18 cellular contexts compared by ENCODE assay signal in the genomic region with DNA sequence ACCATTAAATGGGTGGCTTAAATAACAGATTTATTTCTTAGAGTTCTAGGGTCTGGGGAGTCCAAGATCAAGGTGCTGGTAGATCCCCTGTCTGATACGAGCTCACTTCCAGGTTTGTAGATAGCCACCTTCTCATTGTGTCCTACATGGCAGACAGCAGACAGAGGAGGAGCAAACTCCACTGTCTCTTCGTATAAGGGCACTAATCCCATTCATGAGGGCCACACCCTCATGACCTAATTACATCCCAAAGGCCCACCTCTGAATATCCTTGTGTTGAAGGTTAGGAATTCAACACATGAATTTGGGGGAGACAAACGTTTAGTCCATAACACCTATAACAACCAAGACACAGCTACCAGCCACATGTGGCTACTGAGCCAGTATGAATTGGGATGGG. TPM values are rescaled to one million over a fixed set of nuclear protein-coding genes. Genes with fewer than 3 reads are reported as not detected.
DNase-seq lines count a peak whose midpoint lies in the region; ATAC-seq and TF ChIP-seq lines count a peak whose summit lies in the region.
"Had no signal": no experiment of that assay in that cellular context is flagged by ENCODE, and none has a peak within 500 bp of the region (broad histone marks: within the 10 kb centered on the region; RNA-seq: fewer than 3 reads in every experiment).

No MANE protein-coding gene starts in this region.

- no peaks in the 10 kb centered on the region for H3K36me3 ChIP-seq in CD4-positive, CD25-positive, alpha-beta regulatory T cell (ENCODE audit: control insufficient read depth, insufficient read depth, low read length)
- no peaks in the 10 kb centered on the region for H3K36me3 ChIP-seq in CD8-positive, alpha-beta T cell (ENCODE audit: insufficient read depth, low read length)
- H3K36me3 ChIP-seq in breast epithelium, result no peaks in the 10 kb centered on the region
- H3K36me3 ChIP-seq: BE2C had no signal

- CTCF ChIA-PET in CD8-positive, alpha-beta T cell (lab: Charles Lee), result no interaction called here

- TF ChIP-seq CTCF in CD8-positive, alpha-beta T cell (IDR thresholded peaks at IDR 0.05), result no peak
- TF ChIP-seq CTCF in natural killer cell (IDR thresholded peaks at IDR 0.05) (no peak), breast epithelium (IDR thresholded peaks at IDR 0.05) (no peak)

- POLR2A ChIA-PET in CD8-positive, alpha-beta T cell (lab: Charles Lee), result no interaction called here

- H3K27ac Mint-ChIP-seq in CD4-positive, CD25-positive, alpha-beta regulatory T cell, result peak overlapping the region in 2 of 3 donors; percentile 46 to 66
- peak overlapping the region; percentile 60 for H3K27ac Mint-ChIP-seq in CD8-positive, alpha-beta T cell
- peak overlapping the region; percentile 92 for H3K27ac Mint-ChIP-seq in central memory CD8-positive, alpha-beta T cell (ENCODE audit: low read depth)
- H3K27ac Mint-ChIP-seq in natural killer cell, result peak overlapping the region; percentile 96 to 100
- H3K27ac Mint-ChIP-seq: HFFc6 had no signal

- peaks cover 4% of the 10 kb centered on the region for H3K36me3 Mint-ChIP-seq in CD4-positive, CD25-positive, alpha-beta regulatory T cell
- no peaks in the 10 kb centered on the region for H3K36me3 Mint-ChIP-seq in CD8-positive, alpha-beta T cell
- H3K36me3 Mint-ChIP-seq in central memory CD8-positive, alpha-beta T cell (ENCODE audit: insufficient read depth), result peaks cover 23% of the 10 kb centered on the region
- H3K36me3 Mint-ChIP-seq in natural killer cell, result no peaks in the 10 kb centered on the region

- peaks cover 13% of the 10 kb centered on the region for H3K4me1 ChIP-seq in CD4-positive, CD25-positive, alpha-beta regulatory T cell (ENCODE audit: control insufficient read depth, insufficient read depth, low read length, poor library complexity, severe bottlenecking)
- peaks cover 50% of the 10 kb centered on the region for H3K4me1 ChIP-seq in CD8-positive, alpha-beta T cell (ENCODE audit: insufficient read depth, low read length)
- H3K4me1 ChIP-seq in breast epithelium, result no peaks in the 10 kb centered on the region
- H3K4me1 ChIP-seq: BE2C had no signal

- peak overlapping the region in 1 of 4 donors; percentile 60 for H3K4me3 Mint-ChIP-seq in CD4-positive, CD25-positive, alpha-beta regulatory T cell
- H3K4me3 Mint-ChIP-seq in CD8-positive, alpha-beta T cell, result no peak overlapping the region
- peak overlapping the region; percentile 29 for H3K4me3 Mint-ChIP-seq in central memory CD8-positive, alpha-beta T cell
- peak overlapping the region; percentile 65 for H3K4me3 Mint-ChIP-seq in natural killer cell
- H3K4me3 Mint-ChIP-seq: HFFc6 had no signal

- H3K4me3 ChIP-seq in CD4-positive, CD25-positive, alpha-beta regulatory T cell (ENCODE audit: low read depth, low read length), result no peak overlapping the region
- H3K4me3 ChIP-seq in CD8-positive, alpha-beta T cell (ENCODE audit: low read depth, low read length), result no peak overlapping the region
- no peak overlapping the region for H3K4me3 ChIP-seq in breast epithelium
- H3K4me3 ChIP-seq: GM12878 had no signal

- no peak for DNase-seq in CD4-positive, CD25-positive, alpha-beta regulatory T cell
- DNase-seq in CD8-positive, alpha-beta T cell, result no peak
- DNase-seq in central memory CD8-positive, alpha-beta T cell (ENCODE audit: low spot score in 2 of 2), result no peak
- DNase-seq in natural killer cell (peak; percentile 12), breast epithelium (ENCODE audit: low spot score in 2 of 2) (no peak)
- DNase-seq: BE2C, Calu3, DMS 273 treated with DMSO at 0.1 percent for 48 hours, DMS79, GOT3, HCEC 1CT, HFFc6, IMR-90, KG1 had no signal

- no peaks in the 10 kb centered on the region for H3K9me3 ChIP-seq in CD4-positive, CD25-positive, alpha-beta regulatory T cell (ENCODE audit: control insufficient read depth in 2 of 2, low read length in 2 of 2)
- no peaks in the 10 kb centered on the region for H3K9me3 ChIP-seq in CD8-positive, alpha-beta T cell (ENCODE audit: low read length)
- no peaks in the 10 kb centered on the region for H3K9me3 ChIP-seq in breast epithelium
- H3K9me3 ChIP-seq: BE2C had no signal

- H3K4me1 Mint-ChIP-seq in CD4-positive, CD25-positive, alpha-beta regulatory T cell, result peaks cover 0 to 43% (median 24%) of the 10 kb centered on the region in 4 donors
- H3K4me1 Mint-ChIP-seq in CD8-positive, alpha-beta T cell (ENCODE audit: low read depth), result peaks cover 25% of the 10 kb centered on the region
- H3K4me1 Mint-ChIP-seq in central memory CD8-positive, alpha-beta T cell, result peaks cover 49% of the 10 kb centered on the region
- H3K4me1 Mint-ChIP-seq in natural killer cell, result peaks cover 57 to 73% of the 10 kb centered on the region in 2 donors

- H3K27me3 ChIP-seq in CD4-positive, CD25-positive, alpha-beta regulatory T cell (ENCODE audit: control insufficient read depth, insufficient read depth, low read length), result no peaks in the 10 kb centered on the region
- H3K27me3 ChIP-seq in CD8-positive, alpha-beta T cell (ENCODE audit: insufficient read depth, low read length), result no peaks in the 10 kb centered on the region
- H3K27me3 ChIP-seq in breast epithelium, result no peaks in the 10 kb centered on the region
- H3K27me3 ChIP-seq: BE2C had no signal

- no peak for TF ChIP-seq POLR2A in breast epithelium (IDR thresholded peaks at IDR 0.05)

- H3K27me3 Mint-ChIP-seq in CD4-positive, CD25-positive, alpha-beta regulatory T cell, result no peaks in the 10 kb centered on the region
- no peaks in the 10 kb centered on the region for H3K27me3 Mint-ChIP-seq in CD8-positive, alpha-beta T cell (ENCODE audit: low read depth)
- H3K27me3 Mint-ChIP-seq in central memory CD8-positive, alpha-beta T cell, result no peaks in the 10 kb centered on the region
- H3K27me3 Mint-ChIP-seq in natural killer cell (ENCODE audit: low read depth in 2 of 2), result no peaks in the 10 kb centered on the region

- no peak overlapping the region for H3K27ac ChIP-seq in CD4-positive, CD25-positive, alpha-beta regulatory T cell (ENCODE audit: insufficient read depth, low read length, poor library complexity, severe bottlenecking)
- peak overlapping the region; percentile 65 for H3K27ac ChIP-seq in CD8-positive, alpha-beta T cell (ENCODE audit: low read depth, low read length)
- no peak overlapping the region for H3K27ac ChIP-seq in breast epithelium
- H3K27ac ChIP-seq: C4-2B had no signal

- intact Hi-C loops in CD8-positive, alpha-beta T cell (cut with DNase I, micrococcal nuclease), result no loop called here
- intact Hi-C loops in natural killer cell (cut with micrococcal nuclease) (no loop called here), breast epithelium (cut with DNase I; ENCODE audit: low total_unique reads) (no loop called here)

- ATAC-seq in CD4-positive, CD25-positive, alpha-beta regulatory T cell (ENCODE audit: low read depth in 2 of 2), result no peak
- no peak for ATAC-seq in CD8-positive, alpha-beta T cell
- no peak for ATAC-seq in central memory CD8-positive, alpha-beta T cell (replicated peaks; ENCODE audit: extremely low read depth, poor library complexity, severe bottlenecking)
- ATAC-seq in natural killer cell (no peak), HG02642 (IDR thresholded peaks at IDR 0.05; ENCODE audit: poor library complexity, unreplicated experiment) (no peak), HG02571 (IDR thresholded peaks at IDR 0.05; ENCODE audit: unreplicated experiment) (no peak)
- ATAC-seq: GM12878 had no signal

- H3K9me3 Mint-ChIP-seq in CD4-positive, CD25-positive, alpha-beta regulatory T cell, result peaks cover 0 to 1% (median 0%) of the 10 kb centered on the region in 7 donors
- H3K9me3 Mint-ChIP-seq in CD8-positive, alpha-beta T cell, result no peaks in the 10 kb centered on the region
- no peaks in the 10 kb centered on the region for H3K9me3 Mint-ChIP-seq in central memory CD8-positive, alpha-beta T cell
- no peaks in the 10 kb centered on the region for H3K9me3 Mint-ChIP-seq in natural killer cell

RNA-seq across cellular contexts. Expression of a gene that starts 47.1 kb away (rescaled TPM):
- total RNA-seq in CD4-positive, CD25-positive, alpha-beta regulatory T cell, result 650 TPM
- polyA plus RNA-seq in CD4-positive, CD25-positive, alpha-beta regulatory T cell, result 100 to 1,000 TPM; 244 to 294 (median 270) TPM
- total RNA-seq in CD8-positive, alpha-beta T cell, result 100 to 1,000 TPM; 557 to 560 TPM
- total RNA-seq in natural killer cell, result 100 to 1,000 TPM; 716 to 779 (median 736) TPM
- 100 to 1,000 TPM in 2 of 3 donors, 10 to 100 TPM in 1; 90.5 to 105 (median 102) TPM for total RNA-seq in breast epithelium
